ENCODE assay signal across 20 cellular contexts in genomic region chr7:114356133-114356532, GRCh38. TPM values are rescaled to one million over a fixed set of nuclear protein-coding genes. Genes with fewer than 3 reads are reported as not detected.
"Had no signal": no experiment of that assay in that cellular context is flagged by ENCODE, and none has a peak within 500 bp of the region (broad histone marks: within the 10 kb centered on the region; RNA-seq: fewer than 3 reads in every experiment).

No MANE protein-coding gene starts in this region.

- H3K36me3 ChIP-seq: left ventricle myocardium inferior, tibial nerve had no signal

- H3K4me1 ChIP-seq: left ventricle myocardium inferior, tibial nerve had no signal

- DNase-seq: activated B cell treated with CpG ODN at 0.5 μM for 24 hours; activated CD4-positive, alpha-beta memory T cell treated with anti-CD3 and anti-CD28 coated beads, Interleukin-2, amount 10 ng/mL, durations not matched to agents 7 days and 5 days; activated CD4-positive, alpha-beta T cell treated with anti-CD3 and anti-CD28 coated beads for 4 hours; activated CD8-positive, alpha-beta memory T cell treated with anti-CD3 and anti-CD28 coated beads, Interleukin-2, amount 10 ng/mL, durations not matched to agents 7 days and 5 days; activated naive CD4-positive, alpha-beta T cell; activated naive CD8-positive, alpha-beta T cell treated with anti-CD3 and anti-CD28 coated beads for 36 hours; activated T-cell treated with anti-CD3 and anti-CD28 coated beads, Interleukin-2, amount 50 U/mL, for 1 hour; amniotic stem cell; central memory CD4-positive, alpha-beta T cell; endodermal cell; left ventricle myocardium inferior; nephron progenitor cell; occipital lobe; stimulated activated CD4-positive, alpha-beta T cell treated with anti-CD3 and anti-CD28 coated beads, Interleukin-15, amount 100 ng/mL, for 24 hours; stimulated activated CD4-positive, alpha-beta T cell treated with anti-CD3 and anti-CD28 coated beads, Interleukin-2, amount 100 ng/mL, for 48 hours had no signal

- H3K27me3 ChIP-seq: tibial nerve had no signal

- H3K4me3 ChIP-seq: left ventricle myocardium inferior, skin epidermis, tibial nerve had no signal

- FAIRE-seq: colon, urothelium cell line had no signal

- ATAC-seq: activated CD8-positive, alpha-beta memory T cell treated with anti-CD3 and anti-CD28 coated beads, Interleukin-2, amount 10 ng/mL, durations not matched to agents 7 days and 5 days; activated T-helper 17 cell treated with anti-CD3 and anti-CD28 coated beads, Interleukin-2, amount 50 U/mL, for 72 hours had no signal

- H3K9me3 ChIP-seq: left ventricle myocardium inferior, tibial nerve had no signal

- H3K27ac ChIP-seq: left ventricle myocardium inferior, skin epidermis, tibial nerve had no signal

RNA-seq across cellular contexts. Expression of gene FOXP2, which starts 58.5 kb away (rescaled TPM):
- total RNA-seq: activated B cell treated with CpG ODN at 0.5 μM for 24 hours; activated CD4-positive, alpha-beta memory T cell treated with anti-CD3 and anti-CD28 coated beads, Interleukin-2, amount 10 ng/mL, durations not matched to agents 7 days and 5 days; activated naive CD8-positive, alpha-beta T cell treated with anti-CD3 and anti-CD28 coated beads for 36 hours; activated T-helper 17 cell treated with anti-CD3 and anti-CD28 coated beads, Interleukin-2, amount 50 U/mL, for 72 hours had no signal
